Comparison of ENCODE assay signal across 8 cellular contexts in the genomic region with DNA sequence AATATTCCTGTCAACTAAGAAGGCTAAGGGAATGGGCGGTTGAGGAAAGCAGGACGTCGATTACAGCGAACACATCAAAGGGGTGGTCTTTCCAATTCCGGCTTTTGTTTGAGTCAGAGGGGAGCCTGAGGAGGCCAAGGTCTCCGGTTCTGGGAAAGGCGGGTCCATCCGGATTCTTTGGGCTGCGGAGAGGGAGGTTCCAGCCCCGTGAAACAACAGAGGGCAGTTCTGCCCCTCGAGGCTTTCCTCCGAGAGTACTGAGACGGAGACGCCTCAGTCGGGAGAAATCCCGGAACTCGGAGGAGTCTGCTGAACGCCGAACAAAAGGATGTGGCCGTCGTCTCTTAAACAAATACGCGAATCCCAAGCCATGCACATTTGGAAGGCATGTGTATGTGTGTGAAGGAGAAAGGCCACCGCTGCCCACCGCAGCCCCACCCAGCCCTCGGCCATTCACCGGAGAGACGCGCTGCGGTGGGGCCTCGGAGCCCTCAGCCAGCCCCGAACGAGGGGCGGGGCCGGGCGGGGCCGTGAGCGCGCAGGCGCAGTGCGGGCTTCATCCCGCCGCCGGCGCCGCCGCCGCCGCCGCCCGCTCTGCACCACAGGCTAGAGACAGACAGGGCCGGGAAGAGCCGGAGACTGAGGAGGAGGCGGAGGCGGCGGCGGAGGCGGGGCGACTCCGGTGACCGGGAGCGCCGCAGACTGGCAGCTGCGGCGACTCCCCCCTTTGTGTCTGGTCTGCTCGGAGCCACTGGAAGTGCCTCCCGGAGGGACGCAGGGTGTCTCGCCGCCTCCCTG. TPM values are rescaled to one million over a fixed set of nuclear protein-coding genes. Genes with fewer than 3 reads are reported as not detected.
DNase-seq lines count a peak whose midpoint lies in the region; ATAC-seq, FAIRE-seq and TF ChIP-seq lines count a peak whose summit lies in the region.

A gene (plus strand): TSS at position 717 of the 798 bp plus-strand sequence. CDS start 1,148 bp downstream, outside the sequence.

- H3K36me3 ChIP-seq in bronchial epithelial cell (ENCODE audit: control insufficient read depth, insufficient read depth, low read length) (no peaks in the 10 kb centered on the region), small intestine (ENCODE audit: control insufficient read depth in 2 of 2, insufficient read depth in 2 of 2, low read length in 2 of 2) (no peaks in the 10 kb centered on the region)

- no peak for FAIRE-seq in bronchial epithelial cell (lab: Jason Lieb, UNC)
- FAIRE-seq in small intestine (lab: Jason Lieb, UNC): no peak

- peaks cover 2% of the 10 kb centered on the region in 2 donors for H3K4me1 ChIP-seq in small intestine (ENCODE audit: control insufficient read depth in 2 of 2, insufficient read depth in 1 of 2, low read depth in 1 of 2, low read length in 1 of 2)

- ATAC-seq in GM18867 (IDR thresholded peaks at IDR 0.05; ENCODE audit: unreplicated experiment): peak; percentile 72
- peak; percentile 72 for ATAC-seq in HG03097 (IDR thresholded peaks at IDR 0.05; ENCODE audit: low FRiP score, unreplicated experiment)

- DNase-seq in A172 (ENCODE audit: low spot score) (peak; percentile 85), NCI-H2171 (lab: John Stamatoyannopoulos, UW) (peak; percentile 86), bronchial epithelial cell (ENCODE audit: low read depth) (peak; percentile 70), iPS-NIHi11 (ENCODE audit: low spot score) (peak; percentile 85), small intestine (peak; percentile 90)

- peak within 1 kb of the TSS; percentile 94 for H3K4me3 ChIP-seq in bronchial epithelial cell (ENCODE audit: low read depth, low read length)
- H3K4me3 ChIP-seq in small intestine (ENCODE audit: low read depth in 1 of 2, low read length in 2 of 2): peak within 1 kb of the TSS; percentile 79 to 91

- no peaks in the 10 kb centered on the region for H3K9me3 ChIP-seq in small intestine (ENCODE audit: control insufficient read depth, low read depth)

- 0 to 1% (median 0%) methylated on average over 51 to 70 of the region's 70 CpGs for WGBS in small intestine, 3 donors

- H3K27me3 ChIP-seq in bronchial epithelial cell (ENCODE audit: control insufficient read depth, insufficient read depth, low read length) (no peaks in the 10 kb centered on the region), small intestine (ENCODE audit: control insufficient read depth in 2 of 2, insufficient read depth in 2 of 2, low read length in 2 of 2) (no peaks in the 10 kb centered on the region)

- TF ChIP-seq CTCF in VCaP (conservative IDR thresholded peaks at IDR 0.05): no peak
- TF ChIP-seq CTCF in bronchial epithelial cell (IDR thresholded peaks at IDR 0.05; ENCODE audit: insufficient read depth, low read length, severe bottlenecking): no peak

- peak within 1 kb of the TSS; percentile 97 for H3K27ac ChIP-seq in VCaP
- H3K27ac ChIP-seq in small intestine (ENCODE audit: low read depth in 1 of 2, low read length in 1 of 2): peak within 1 kb of the TSS; percentile 92 to 99

RNA-seq across cellular contexts. Expression of the gene that starts here (rescaled TPM):
- total RNA-seq in A172 (2014; rRNA removed; shearing (Covaris generic)): 18.1 and 20.5 TPM in 2 replicates
- 6.3 TPM in 2 replicates for total RNA-seq in bronchial epithelial cell
- 10 to 100 TPM in 1 of 3 donors, 1 to 10 TPM in 2; 2.2 to 10.5 (median 2.5) TPM for polyA plus RNA-seq in small intestine

Comparison
In these comparisons a context has a peak if more than half of its experiments do, and no peak if none do; other contexts are left out.
1. Peak in every context shown above with its lines: DNase-seq, ATAC-seq, H3K4me3 ChIP-seq and H3K27ac ChIP-seq.